8 cellular contexts compared by ENCODE assay signal in the genomic region with DNA sequence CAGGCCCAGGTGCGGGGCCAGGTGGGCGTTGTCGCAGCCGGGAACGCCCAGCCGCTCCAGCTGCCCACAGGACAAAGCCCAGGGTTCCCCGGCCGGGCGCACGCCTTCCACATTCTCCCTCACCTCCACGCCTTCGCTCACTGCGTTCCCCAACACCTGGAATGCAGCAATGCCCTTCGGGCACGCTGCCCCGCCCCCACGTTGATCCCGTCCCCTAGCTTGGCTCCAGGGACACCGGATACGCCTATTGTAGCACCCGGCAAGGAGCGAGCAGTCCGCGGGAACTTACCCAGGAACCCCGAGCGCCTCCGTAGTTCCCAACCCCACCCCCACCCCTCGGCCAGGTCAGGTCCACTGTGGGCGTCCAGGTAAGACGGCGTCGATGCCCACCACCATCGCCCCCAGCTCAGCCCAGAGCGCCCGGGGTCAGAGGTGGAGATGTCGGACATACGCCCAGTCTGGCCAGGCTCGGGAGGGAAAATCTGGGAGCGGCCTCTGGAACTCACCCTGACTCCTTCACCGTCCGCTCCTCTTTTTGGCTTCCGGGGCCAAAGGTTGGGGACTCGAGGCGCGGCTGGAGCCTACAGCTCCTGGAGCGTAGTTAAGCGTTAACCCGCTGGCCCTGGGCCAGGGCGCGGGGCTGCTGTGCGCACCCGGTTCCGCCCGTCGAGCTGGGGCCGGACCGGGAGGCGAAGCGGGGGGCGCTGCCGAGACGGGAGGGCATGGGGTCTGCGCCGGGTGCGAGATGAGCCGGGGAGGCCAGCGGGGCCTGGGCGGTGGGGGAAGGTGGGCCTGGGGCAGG. TPM values are rescaled to one million over a fixed set of nuclear protein-coding genes. Genes with fewer than 3 reads are reported as not detected.
DNase-seq lines count a peak whose midpoint lies in the region; ATAC-seq and TF ChIP-seq lines count a peak whose summit lies in the region.

No MANE protein-coding gene starts in this region.

- H3K27ac Mint-ChIP-seq in WTC11 (peak overlapping the region; percentile 90; the same call in 1 of the 2 replicates), osteocyte (ENCODE audit: unreplicated experiment) (no peak overlapping the region)

- POLR2A ChIA-PET in WTC11 (lab: Charles Lee): interaction anchor here (1.0 to 1.2 kb wide), 2 partner anchors 21 to 96 kb away, joined by 3 to 5 read pairs; no protein-coding TSS in a partner anchor

- H3K36me3 Mint-ChIP-seq in activated T-cell treated with anti-CD3 and anti-CD28 coated beads, Interleukin-2, amount 50 U/mL, for 4 hours (ENCODE audit: insufficient read depth): no peaks in the 10 kb centered on the region
- H3K36me3 Mint-ChIP-seq in WTC11: peaks cover 3% of the 10 kb centered on the region; the same call in 1 of the 2 replicates
- H3K36me3 Mint-ChIP-seq in osteocyte (ENCODE audit: unreplicated experiment): no peaks in the 10 kb centered on the region

- no peaks in the 10 kb centered on the region for H3K27me3 Mint-ChIP-seq in activated T-cell treated with anti-CD3 and anti-CD28 coated beads, Interleukin-2, amount 50 U/mL, for 4 hours (ENCODE audit: low read depth)
- no peaks in the 10 kb centered on the region for H3K27me3 Mint-ChIP-seq in WTC11 (ENCODE audit: low read depth)
- peaks cover 10% of the 10 kb centered on the region for H3K27me3 Mint-ChIP-seq in osteocyte (ENCODE audit: unreplicated experiment)

- CTCF ChIA-PET in WTC11 (lab: Charles Lee): interaction anchor here (0.8 to 2.9 kb wide), 15 partner anchors 8 to 213 kb away, joined by 3 to 43 read pairs (median 5); a partner anchor contains a TSS

- ATAC-seq in activated T-cell treated with anti-CD3 and anti-CD28 coated beads, Interleukin-2, amount 50 U/mL, for 4 hours: peak; percentile 11 to 23
- ATAC-seq in WTC11: peak; percentile 71

- H3K4me3 Mint-ChIP-seq in activated T-cell treated with anti-CD3 and anti-CD28 coated beads, Interleukin-2, amount 50 U/mL, for 4 hours: peak overlapping the region; percentile 67
- H3K4me3 Mint-ChIP-seq in WTC11: peak overlapping the region; percentile 90
- peak overlapping the region; percentile 42 for H3K4me3 Mint-ChIP-seq in osteocyte (ENCODE audit: unreplicated experiment)

- H3K9me3 Mint-ChIP-seq in activated T-cell treated with anti-CD3 and anti-CD28 coated beads, Interleukin-2, amount 50 U/mL, for 4 hours: no peaks in the 10 kb centered on the region
- H3K9me3 Mint-ChIP-seq in WTC11 (no peaks in the 10 kb centered on the region), osteocyte (ENCODE audit: unreplicated experiment) (no peaks in the 10 kb centered on the region)

- TF ChIP-seq CTCF in WTC11 (IDR thresholded peaks at IDR 0.05) (no peak), fibroblast of pulmonary artery (IDR thresholded peaks at IDR 0.05; ENCODE audit: low read length, missing control alignments) (no peak), osteocyte (IDR thresholded peaks at IDR 0.05) (no peak)

- H3K4me1 Mint-ChIP-seq in activated T-cell treated with anti-CD3 and anti-CD28 coated beads, Interleukin-2, amount 50 U/mL, for 4 hours (ENCODE audit: low read depth): peaks cover 8% of the 10 kb centered on the region
- H3K4me1 Mint-ChIP-seq in WTC11 (peaks cover 18% of the 10 kb centered on the region), osteocyte (ENCODE audit: unreplicated experiment) (peaks cover 15% of the 10 kb centered on the region)

- peak overlapping the region; percentile 45 for H3K4me3 ChIP-seq in fibroblast of pulmonary artery (replicated peaks; ENCODE audit: low read depth, low read length)

- peak; percentile 5 for DNase-seq in activated T-cell treated with anti-CD3 and anti-CD28 coated beads, Interleukin-2, amount 50 U/mL, for 4 hours
- no peak for DNase-seq in activated T-cell treated with anti-CD3 and anti-CD28 coated beads, Interleukin-2, amount 50 U/mL, for 1 hour
- DNase-seq in WTC11 (ENCODE audit: low spot score) (peak; percentile 91), fibroblast of pulmonary artery (ENCODE audit: low read depth) (no peak), osteocyte (ENCODE audit: extremely low spot score, unreplicated experiment) (peak; percentile 83), NOMO-1 treated with dmso at 0.1 percent for 144 hours (lab: John Stamatoyannopoulos, UW; ENCODE audit: unreplicated experiment) (no peak), mesenteric fat pad (ENCODE audit: low spot score) (no peak), midbrain (lab: John Stamatoyannopoulos, UW) (no peak)

TF ChIP-seq in WTC11, 78 proteins besides CTCF, POLR2A, EP300 and RAD21 (continues in another document):
- TF ChIP-seq, protein P1, sequence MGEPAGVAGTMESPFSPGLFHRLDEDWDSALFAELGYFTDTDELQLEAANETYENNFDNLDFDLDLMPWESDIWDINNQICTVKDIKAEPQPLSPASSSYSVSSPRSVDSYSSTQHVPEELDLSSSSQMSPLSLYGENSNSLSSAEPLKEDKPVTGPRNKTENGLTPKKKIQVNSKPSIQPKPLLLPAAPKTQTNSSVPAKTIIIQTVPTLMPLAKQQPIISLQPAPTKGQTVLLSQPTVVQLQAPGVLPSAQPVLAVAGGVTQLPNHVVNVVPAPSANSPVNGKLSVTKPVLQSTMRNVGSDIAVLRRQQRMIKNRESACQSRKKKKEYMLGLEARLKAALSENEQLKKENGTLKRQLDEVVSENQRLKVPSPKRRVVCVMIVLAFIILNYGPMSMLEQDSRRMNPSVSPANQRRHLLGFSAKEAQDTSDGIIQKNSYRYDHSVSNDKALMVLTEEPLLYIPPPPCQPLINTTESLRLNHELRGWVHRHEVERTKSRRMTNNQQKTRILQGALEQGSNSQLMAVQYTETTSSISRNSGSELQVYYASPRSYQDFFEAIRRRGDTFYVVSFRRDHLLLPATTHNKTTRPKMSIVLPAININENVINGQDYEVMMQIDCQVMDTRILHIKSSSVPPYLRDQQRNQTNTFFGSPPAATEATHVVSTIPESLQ (CRISPR knock-in tag; IDR thresholded peaks at IDR 0.05): no peak
- TF ChIP-seq ZNF416 (CRISPR knock-in tag; IDR thresholded peaks at IDR 0.05): no peak
- TF ChIP-seq JUN (CRISPR knock-in tag; IDR thresholded peaks at IDR 0.05): no peak
- TF ChIP-seq CBFB (CRISPR knock-in tag; IDR thresholded peaks at IDR 0.05; ENCODE audit: low read depth): no peak
- peak; percentile 91 for TF ChIP-seq FOXP1 (CRISPR knock-in tag; IDR thresholded peaks at IDR 0.05; ENCODE audit: borderline replicate concordance)
- 0 out of 2 replicates have a peak, but pooled peaks have one; percentile 53 for TF ChIP-seq ZNF232 (CRISPR knock-in tag; IDR thresholded peaks at IDR 0.05)
- TF ChIP-seq, protein P2, sequence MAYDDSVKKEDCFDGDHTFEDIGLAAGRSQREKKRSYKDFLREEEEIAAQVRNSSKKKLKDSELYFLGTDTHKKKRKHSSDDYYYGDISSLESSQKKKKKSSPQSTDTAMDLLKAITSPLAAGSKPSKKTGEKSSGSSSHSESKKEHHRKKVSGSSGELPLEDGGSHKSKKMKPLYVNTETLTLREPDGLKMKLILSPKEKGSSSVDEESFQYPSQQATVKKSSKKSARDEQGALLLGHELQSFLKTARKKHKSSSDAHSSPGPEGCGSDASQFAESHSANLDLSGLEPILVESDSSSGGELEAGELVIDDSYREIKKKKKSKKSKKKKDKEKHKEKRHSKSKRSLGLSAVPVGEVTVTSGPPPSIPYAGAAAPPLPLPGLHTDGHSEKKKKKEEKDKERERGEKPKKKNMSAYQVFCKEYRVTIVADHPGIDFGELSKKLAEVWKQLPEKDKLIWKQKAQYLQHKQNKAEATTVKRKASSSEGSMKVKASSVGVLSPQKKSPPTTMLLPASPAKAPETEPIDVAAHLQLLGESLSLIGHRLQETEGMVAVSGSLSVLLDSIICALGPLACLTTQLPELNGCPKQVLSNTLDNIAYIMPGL (CRISPR knock-in tag; IDR thresholded peaks at IDR 0.05): peak; percentile 23; the same call in 1 of the 2 replicates
- TF ChIP-seq TCF7 (CRISPR knock-in tag; IDR thresholded peaks at IDR 0.05; ENCODE audit: low read depth): peak; percentile 25; the same call in 1 of the 2 replicates
- TF ChIP-seq TEAD1 (CRISPR knock-in tag; IDR thresholded peaks at IDR 0.05): peak; percentile 88; the same call in 1 of the 2 replicates
- TF ChIP-seq, protein P3, sequence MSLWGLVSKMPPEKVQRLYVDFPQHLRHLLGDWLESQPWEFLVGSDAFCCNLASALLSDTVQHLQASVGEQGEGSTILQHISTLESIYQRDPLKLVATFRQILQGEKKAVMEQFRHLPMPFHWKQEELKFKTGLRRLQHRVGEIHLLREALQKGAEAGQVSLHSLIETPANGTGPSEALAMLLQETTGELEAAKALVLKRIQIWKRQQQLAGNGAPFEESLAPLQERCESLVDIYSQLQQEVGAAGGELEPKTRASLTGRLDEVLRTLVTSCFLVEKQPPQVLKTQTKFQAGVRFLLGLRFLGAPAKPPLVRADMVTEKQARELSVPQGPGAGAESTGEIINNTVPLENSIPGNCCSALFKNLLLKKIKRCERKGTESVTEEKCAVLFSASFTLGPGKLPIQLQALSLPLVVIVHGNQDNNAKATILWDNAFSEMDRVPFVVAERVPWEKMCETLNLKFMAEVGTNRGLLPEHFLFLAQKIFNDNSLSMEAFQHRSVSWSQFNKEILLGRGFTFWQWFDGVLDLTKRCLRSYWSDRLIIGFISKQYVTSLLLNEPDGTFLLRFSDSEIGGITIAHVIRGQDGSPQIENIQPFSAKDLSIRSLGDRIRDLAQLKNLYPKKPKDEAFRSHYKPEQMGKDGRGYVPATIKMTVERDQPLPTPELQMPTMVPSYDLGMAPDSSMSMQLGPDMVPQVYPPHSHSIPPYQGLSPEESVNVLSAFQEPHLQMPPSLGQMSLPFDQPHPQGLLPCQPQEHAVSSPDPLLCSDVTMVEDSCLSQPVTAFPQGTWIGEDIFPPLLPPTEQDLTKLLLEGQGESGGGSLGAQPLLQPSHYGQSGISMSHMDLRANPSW (CRISPR knock-in tag; conservative IDR thresholded peaks at IDR 0.05; ENCODE audit: low read depth): no peak

RNA-seq across cellular contexts. Expression of a gene that starts 0.6 kb away (rescaled TPM):
- total RNA-seq in activated T-cell treated with anti-CD3 and anti-CD28 coated beads, Interleukin-2, amount 50 U/mL, for 4 hours: 10 to 100 TPM in 1 of 3 donors, 1 to 10 TPM in 2; 6.9 to 11.1 (median 7.5) TPM
- total RNA-seq in WTC11 (2021) (33.6 to 47.0 TPM (median 33.8 TPM) in 3 replicates), osteocyte (26.4 and 26.5 TPM in 2 replicates), mesenteric fat pad (38.3 TPM)

Comparison
In these comparisons a context has a peak if more than half of its experiments do, and no peak if none do; other contexts are left out.
1. DNase-seq: peak in activated T-cell treated with anti-CD3 and anti-CD28 coated beads, Interleukin-2, amount 50 U/mL, for 4 hours (single experiment), WTC11 (single experiment) and osteocyte (single experiment); none in activated T-cell treated with anti-CD3 and anti-CD28 coated beads, Interleukin-2, amount 50 U/mL, for 1 hour (single experiment), fibroblast of pulmonary artery (single experiment), NOMO-1 treated with dmso at 0.1 percent for 144 hours (single experiment), mesenteric fat pad (single experiment) and midbrain (single experiment).
2. Peak in every context shown above with its lines, with median percentiles within 50 percentile points of each other: H3K4me3 Mint-ChIP-seq.